In genomic region chr4:153545822-153546221, GRCh38 we compare ENCODE assay signal across 24 cellular contexts.
"Had no signal": no experiment of that assay in that cellular context is flagged by ENCODE, and none has a peak within 500 bp of the region (broad histone marks: within the 10 kb centered on the region; RNA-seq: fewer than 3 reads in every experiment).

No MANE protein-coding gene starts in this region.

- ATAC-seq: activated naive CD4-positive, alpha-beta T cell treated with anti-CD3 and anti-CD28 coated beads, Interleukin-2, amount 50 U/mL, for 72 hours; activated T-cell treated with anti-CD3 and anti-CD28 coated beads, Interleukin-2, amount 50 U/mL, for 72 hours had no signal

- H3K4me3 ChIP-seq: colonic mucosa, ovary, smooth muscle cell, suprapubic skin, transverse colon had no signal

- H3K27me3 Mint-ChIP-seq: activated CD4-positive, alpha-beta memory T cell treated with anti-CD3 and anti-CD28 coated beads, Interleukin-2, amount 10 ng/mL, durations not matched to agents 7 days and 5 days; activated CD4-positive, alpha-beta T cell treated with anti-CD3 and anti-CD28 coated beads, Interleukin-2, amount 10 ng/mL, durations not matched to agents 7 days and 5 days; naive B cell; progenitor cell of endocrine pancreas had no signal

- H3K4me1 ChIP-seq: colonic mucosa, suprapubic skin, transverse colon had no signal

- H3K27me3 ChIP-seq: colonic mucosa, ovary, suprapubic skin, transverse colon had no signal

- H3K27ac Mint-ChIP-seq: activated CD4-positive, alpha-beta memory T cell treated with anti-CD3 and anti-CD28 coated beads, Interleukin-2, amount 10 ng/mL, durations not matched to agents 7 days and 5 days; activated CD4-positive, alpha-beta T cell treated with anti-CD3 and anti-CD28 coated beads, Interleukin-2, amount 10 ng/mL, durations not matched to agents 7 days and 5 days; activated T-cell treated with anti-CD3 and anti-CD28 coated beads, Interleukin-2, amount 50 U/mL, for 72 hours; mesothelial cell of epicardium; progenitor cell of endocrine pancreas; T-helper 1 cell treated with Interleukin-12 subunit alpha and Interleukin-12 subunit beta and Interleukin-4 antibody, amounts not matched to agents 30 μg/mL and 1 μg/mL, for 36 hours had no signal

- H3K36me3 ChIP-seq: colonic mucosa, ovary, suprapubic skin, transverse colon, WERI-Rb-1 had no signal

- H3K9me3 Mint-ChIP-seq: activated CD4-positive, alpha-beta memory T cell treated with anti-CD3 and anti-CD28 coated beads, Interleukin-2, amount 10 ng/mL, durations not matched to agents 7 days and 5 days; activated CD4-positive, alpha-beta T cell treated with anti-CD3 and anti-CD28 coated beads, Interleukin-2, amount 10 ng/mL, durations not matched to agents 7 days and 5 days; activated naive CD4-positive, alpha-beta T cell treated with anti-CD3 and anti-CD28 coated beads, Interleukin-2, amount 50 U/mL, for 72 hours; activated T-cell treated with anti-CD3 and anti-CD28 coated beads, Interleukin-2, amount 50 U/mL, for 72 hours; mesothelial cell of epicardium; naive B cell; T-helper 1 cell treated with Interleukin-12 subunit alpha and Interleukin-12 subunit beta and Interleukin-4 antibody, amounts not matched to agents 30 μg/mL and 1 μg/mL, for 36 hours had no signal

- H3K9me3 ChIP-seq: colonic mucosa, ovary, suprapubic skin, transverse colon had no signal

- H3K27ac ChIP-seq: colonic mucosa, epithelial cell of prostate, ovary, suprapubic skin, transverse colon, WERI-Rb-1 had no signal

- H3K4me2 ChIP-seq: smooth muscle cell had no signal

- H3K4me3 Mint-ChIP-seq: activated CD4-positive, alpha-beta memory T cell treated with anti-CD3 and anti-CD28 coated beads, Interleukin-2, amount 10 ng/mL, durations not matched to agents 7 days and 5 days; activated CD4-positive, alpha-beta T cell treated with anti-CD3 and anti-CD28 coated beads, Interleukin-2, amount 10 ng/mL, durations not matched to agents 7 days and 5 days; activated T-cell treated with anti-CD3 and anti-CD28 coated beads, Interleukin-2, amount 50 U/mL, for 72 hours; mesothelial cell of epicardium; T-helper 1 cell treated with Interleukin-12 subunit alpha and Interleukin-12 subunit beta and Interleukin-4 antibody, amounts not matched to agents 30 μg/mL and 1 μg/mL, for 36 hours had no signal

- DNase-seq: activated CD4-positive, alpha-beta memory T cell treated with anti-CD3 and anti-CD28 coated beads, Interleukin-2, amount 10 ng/mL, durations not matched to agents 7 days and 5 days; activated CD4-positive, alpha-beta T cell treated with anti-CD3 and anti-CD28 coated beads for 1 hour; activated CD4-positive, alpha-beta T cell treated with anti-CD3 and anti-CD28 coated beads, Interleukin-2, amount 10 ng/mL, durations not matched to agents 7 days and 5 days; activated naive CD4-positive, alpha-beta T cell; activated T-cell treated with anti-CD3 and anti-CD28 coated beads, Interleukin-2, amount 50 U/mL, for 72 hours; cerebellar nuclear complex; colonic mucosa; effector CD8-positive, alpha-beta T cell; glutamatergic neuron; naive B cell; ovary; stimulated activated CD4-positive, alpha-beta T cell treated with anti-CD3 and anti-CD28 coated beads, Interleukin-1b, Interleukin-23, amount 100 ng/mL, for 48 hours; stimulated activated naive CD4-positive, alpha-beta T cell; SW 1271; T1000; transverse colon; WERI-Rb-1 had no signal
